21 cellular contexts compared by ENCODE assay signal in the genomic region with DNA sequence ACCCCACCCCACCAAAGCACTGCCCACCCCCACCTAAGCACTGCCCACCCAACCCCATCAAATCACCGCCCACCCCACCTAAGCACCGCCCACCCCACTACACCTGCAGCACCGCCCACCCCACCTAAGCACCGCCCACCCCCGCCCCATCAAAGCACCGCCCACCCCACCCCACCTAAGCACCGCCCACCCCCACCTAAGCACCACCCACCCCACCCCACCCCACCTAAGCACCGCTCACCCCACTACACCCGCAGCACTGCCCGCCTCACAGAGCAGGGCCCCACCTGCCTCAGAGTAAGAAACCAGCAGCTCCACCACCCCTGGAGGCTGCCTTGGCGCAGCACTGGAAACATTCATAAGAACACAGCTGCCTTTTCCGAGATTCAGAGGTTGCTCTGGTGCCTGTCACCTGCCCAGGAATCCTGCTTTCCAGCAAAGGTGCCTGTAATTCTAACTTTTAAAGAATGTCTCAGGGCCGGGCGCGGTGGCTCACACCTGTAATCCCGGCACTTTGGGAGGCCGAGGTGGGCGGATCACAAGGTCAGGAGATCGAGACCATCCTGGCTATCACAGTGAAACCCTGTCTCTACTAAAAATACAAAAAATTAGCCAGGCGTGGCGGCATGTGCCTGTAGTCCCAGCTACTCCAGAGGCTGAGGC.
"Had no signal": no experiment of that assay in that cellular context is flagged by ENCODE, and none has a peak within 500 bp of the region (broad histone marks: within the 10 kb centered on the region; RNA-seq: fewer than 3 reads in every experiment).

No MANE protein-coding gene starts in this region.

- H3K4me2 ChIP-seq: neural progenitor cell had no signal

- H3K9ac ChIP-seq: neural progenitor cell had no signal

- H3K36me3 Mint-ChIP-seq: natural killer cell treated with Interleukin-12 subunit alpha and Interleukin-12 subunit beta and Interleukin-15 and Interleukin-18, amount 100 ng/mL, for 72 hours had no signal

- H3K27me3 ChIP-seq: gastrocnemius medialis, neural progenitor cell, ovary, right atrium auricular region had no signal

- DNase-seq: effector memory CD8-positive, alpha-beta T cell; gastrocnemius medialis; heart right ventricle; hypothalamus; kidney; left cardiac atrium; left ventricle myocardium superior; mesenchymal stem cell; midbrain; nucleus accumbens; ovary; small intestine; stimulated activated CD4-positive, alpha-beta T cell treated with anti-CD3 and anti-CD28 coated beads, Interleukin-12 subunit alpha, Interleukin-12 subunit beta, amount 100 ng/mL, for 4 hours; stimulated activated naive CD4-positive, alpha-beta T cell had no signal

- H2AFZ ChIP-seq: neural progenitor cell had no signal

- H3K36me3 ChIP-seq: esophagus muscularis mucosa, gastrocnemius medialis, heart right ventricle, neural progenitor cell, ovary, right atrium auricular region had no signal

- H3K4me3 ChIP-seq: esophagus muscularis mucosa, gastrocnemius medialis, heart right ventricle, lung, neural progenitor cell, ovary, right atrium auricular region had no signal

- H3K27ac Mint-ChIP-seq: dendritic cell treated with granulocyte-macrophage colony-stimulating factor and Interleukin-4, amounts not matched to agents 40 ng/mL and 50 ng/mL, for 4 days; effector memory CD8-positive, alpha-beta T cell; natural killer cell treated with Interleukin-12 subunit alpha and Interleukin-12 subunit beta and Interleukin-15 and Interleukin-18, amount 100 ng/mL, for 72 hours; neural progenitor cell had no signal

- FAIRE-seq: kidney, small intestine had no signal

- H3K27ac ChIP-seq: epithelial cell of prostate, esophagus muscularis mucosa, gastrocnemius medialis, heart right ventricle, neural progenitor cell, ovary, right atrium auricular region had no signal

- H3K4me1 ChIP-seq: esophagus muscularis mucosa, gastrocnemius medialis, heart right ventricle, neural progenitor cell, right atrium auricular region had no signal

- H3K9me3 Mint-ChIP-seq: dendritic cell treated with granulocyte-macrophage colony-stimulating factor and Interleukin-4, amounts not matched to agents 40 ng/mL and 50 ng/mL, for 4 days; effector memory CD8-positive, alpha-beta T cell; natural killer cell treated with Interleukin-12 subunit alpha and Interleukin-12 subunit beta and Interleukin-15 and Interleukin-18, amount 100 ng/mL, for 72 hours had no signal

- H3K9me3 ChIP-seq: gastrocnemius medialis, ovary, right atrium auricular region had no signal

- H3K4me3 Mint-ChIP-seq: dendritic cell treated with granulocyte-macrophage colony-stimulating factor and Interleukin-4, amounts not matched to agents 40 ng/mL and 50 ng/mL, for 4 days; effector memory CD8-positive, alpha-beta T cell; natural killer cell treated with Interleukin-12 subunit alpha and Interleukin-12 subunit beta and Interleukin-15 and Interleukin-18, amount 100 ng/mL, for 72 hours; neural progenitor cell had no signal

- ATAC-seq: effector memory CD8-positive, alpha-beta T cell; gastrocnemius medialis; heart right ventricle; left cardiac atrium; left ventricle myocardium superior; natural killer cell treated with Interleukin-12 subunit alpha and Interleukin-12 subunit beta and Interleukin-15 and Interleukin-18, amount 100 ng/mL, for 72 hours had no signal

- H3K27me3 Mint-ChIP-seq: dendritic cell treated with granulocyte-macrophage colony-stimulating factor and Interleukin-4, amounts not matched to agents 40 ng/mL and 50 ng/mL, for 4 days; effector memory CD8-positive, alpha-beta T cell had no signal
